Comparison of ENCODE assay signal across 1 cellular context in genomic region chr19:48606463-48607358, GRCh38.
TF ChIP-seq lines count a peak whose summit lies in the region.

TSS of gene SPACA4 (plus strand) at chr19:48606742. CDS start at chr19:48606979, 237 bp downstream.

TF ChIP-seq in K562, 482 proteins besides CTCF, POLR2A, EP300 and RAD21 (continued from another document):
- no peak for TF ChIP-seq PRDM10 (IDR thresholded peaks at IDR 0.05; ENCODE audit: partially characterized antibody)
- no peak for TF ChIP-seq TAF7 (tag; IDR thresholded peaks at IDR 0.05)
